Comparison of ENCODE assay signal across 8 cellular contexts in genomic region chr1:145281728-145282663, GRCh38. TPM values are rescaled to one million over a fixed set of nuclear protein-coding genes. Genes with fewer than 3 reads are reported as not detected.
DNase-seq lines count a peak whose midpoint lies in the region; ATAC-seq and TF ChIP-seq lines count a peak whose summit lies in the region.
"Not testable (repeated sequence)": the region's sequence is repeated elsewhere in the genome, so short reads cannot be mapped to it uniquely, and the experiment has no call there.

No MANE protein-coding gene starts in this region.

- H3K36me3 Mint-ChIP-seq in Calu3 (ENCODE audit: insufficient read depth, unreplicated experiment) = peaks cover 19% of the 10 kb centered on the region
- not testable (repeated sequence) for H3K36me3 Mint-ChIP-seq in H9 (ENCODE audit: insufficient read depth in 1 of 3, low read depth in 3 of 3); glutamatergic neuron (ENCODE audit: unreplicated experiment); natural killer cell

- H3K27me3 Mint-ChIP-seq in Calu3 (ENCODE audit: unreplicated experiment); H9 (ENCODE audit: low read depth); natural killer cell (ENCODE audit: low read depth in 2 of 2): not testable (repeated sequence)
- H3K27me3 Mint-ChIP-seq in glutamatergic neuron (ENCODE audit: unreplicated experiment) = peaks cover 11% of the 10 kb centered on the region

- not testable (repeated sequence) for H3K4me1 ChIP-seq in H9 (ENCODE audit: insufficient read depth, low read length); adipocyte (ENCODE audit: control insufficient read depth, insufficient read depth, low read length)

- not testable (repeated sequence) for H4K91ac ChIP-seq in H9 (ENCODE audit: insufficient read length, low read depth, low read length)

- CTCF ChIA-PET in Calu3 (lab: Charles Lee) = not testable (repeated sequence)

- not testable (repeated sequence) for H3T11ph ChIP-seq in H9 (ENCODE audit: low read length)

- H3K79me1 ChIP-seq in H9 (ENCODE audit: insufficient read depth, low read depth, low read length, poor library complexity, severe bottlenecking) = not testable (repeated sequence)

- intact Hi-C loops in Calu3 (cut with micrococcal nuclease; ENCODE audit: unreplicated experiment); natural killer cell (cut with micrococcal nuclease): not testable (repeated sequence)

- not testable (repeated sequence) for H3K4me1 Mint-ChIP-seq in Calu3 (ENCODE audit: low read depth, unreplicated experiment); H9; glutamatergic neuron (ENCODE audit: low read depth, unreplicated experiment)
- peaks cover 16 to 17% of the 10 kb centered on the region in 2 donors for H3K4me1 Mint-ChIP-seq in natural killer cell

- H3K27me3 ChIP-seq in H9 (ENCODE audit: insufficient read depth, low read length); adipocyte (replicated peaks; ENCODE audit: control insufficient read depth, insufficient read depth, low read length): not testable (repeated sequence)

- H2BK5ac ChIP-seq in H9 (ENCODE audit: insufficient read length, low read length) = not testable (repeated sequence)

- TF ChIP-seq CTCF in Calu3 (IDR thresholded peaks at IDR 0.05; ENCODE audit: unreplicated experiment); H9 (conservative IDR thresholded peaks at IDR 0.05); glutamatergic neuron (IDR thresholded peaks at IDR 0.05; ENCODE audit: partially characterized antibody, unreplicated experiment); natural killer cell (IDR thresholded peaks at IDR 0.05): not testable (repeated sequence)

- not testable (repeated sequence) for H3K27ac ChIP-seq in H9 (ENCODE audit: insufficient read length, low read depth, low read length)

- not testable (repeated sequence) for H2BK20ac ChIP-seq in H9 (ENCODE audit: low read depth, low read length, poor library complexity, severe bottlenecking)

- not testable (repeated sequence) for H3K4me2 ChIP-seq in H9 (ENCODE audit: insufficient read depth, insufficient read length, low read length)

- H4K20me1 ChIP-seq in H9 (ENCODE audit: control insufficient read depth, insufficient read depth, insufficient read length) = not testable (repeated sequence)

- H3K4me3 Mint-ChIP-seq in Calu3 (ENCODE audit: low read depth, unreplicated experiment) = peak overlapping the region; percentile 72
- H3K4me3 Mint-ChIP-seq in H9 = peak overlapping the region; percentile 61 to 81
- H3K4me3 Mint-ChIP-seq in glutamatergic neuron (ENCODE audit: unreplicated experiment) = peak overlapping the region; percentile 85
- H3K4me3 Mint-ChIP-seq in natural killer cell = peak overlapping the region; percentile 97

- DNase-seq in Calu3 (peak; percentile 36), adipocyte (ENCODE audit: low read depth) (peak; percentile 51)
- not testable (repeated sequence) for DNase-seq in H9; Jurkat, Clone E6-1 (ENCODE audit: low read depth, low spot score); glutamatergic neuron; natural killer cell
- DNase-seq in stimulated activated naive CD4-positive, alpha-beta T cell treated with Interleukin-2 at 50 U/mL for 16 hours (lab: John Stamatoyannopoulos, UW) = peak; percentile 2

- H3K79me2 ChIP-seq in H9 (ENCODE audit: insufficient read depth, low read length) = not testable (repeated sequence)

- H3K9me3 Mint-ChIP-seq in Calu3 (ENCODE audit: low read depth, unreplicated experiment); H9; glutamatergic neuron (ENCODE audit: unreplicated experiment); natural killer cell: not testable (repeated sequence)

- H4K8ac ChIP-seq in H9 (replicated peaks; ENCODE audit: insufficient read length, low read depth, low read length) = not testable (repeated sequence)

- H3K23ac ChIP-seq in H9 (ENCODE audit: insufficient read length, low read depth, low read length) = not testable (repeated sequence)

- H4K5ac ChIP-seq in H9 (ENCODE audit: insufficient read length, low read depth, low read length) = not testable (repeated sequence)

- H2BK120ac ChIP-seq in H9 (ENCODE audit: low read depth, low read length, poor library complexity, severe bottlenecking) = not testable (repeated sequence)

- not testable (repeated sequence) for H2BK15ac ChIP-seq in H9 (ENCODE audit: low read depth, low read length)

- not testable (repeated sequence) for H3K9me3 ChIP-seq in H9 (ENCODE audit: control insufficient read depth, low read depth, low read length); adipocyte (ENCODE audit: control insufficient read depth, low read length)

- H3K4me3 ChIP-seq in Jurkat, Clone E6-1 (ENCODE audit: low read length) = peak overlapping the region; percentile 35
- H3K4me3 ChIP-seq in adipocyte (ENCODE audit: low read length) = peak overlapping the region; percentile 79

- H2AFZ ChIP-seq in H9 (ENCODE audit: low read length) = not testable (repeated sequence)

- not testable (repeated sequence) for BruUV-seq in Calu3 (replicated peaks; lab: Mats Ljungman, UMichigan)

- not testable (repeated sequence) for H3K18ac ChIP-seq in H9 (ENCODE audit: insufficient read length, low read depth, low read length)

- not testable (repeated sequence) for H3K56ac ChIP-seq in H9 (ENCODE audit: insufficient read length, low read depth, low read length)

- WGBS in H9 (ENCODE audit: extremely low coverage, insufficient read length, low lambda C conversion rate) = no CpG with 5 or more reads among the region's 33 CpGs

- H3K27ac Mint-ChIP-seq in Calu3 (ENCODE audit: unreplicated experiment) (peak overlapping the region; percentile 97), H9 (peak overlapping the region; percentile 94 to 100 (median 98); a peak in 5 of 7 replicates), glutamatergic neuron (ENCODE audit: unreplicated experiment) (peak overlapping the region; percentile 55), natural killer cell (peak overlapping the region; percentile 95 to 97)

- H3K4ac ChIP-seq in H9 (ENCODE audit: low read depth, low read length) = not testable (repeated sequence)

- H2BK12ac ChIP-seq in H9 (ENCODE audit: insufficient read length, low read depth, low read length) = not testable (repeated sequence)

- not testable (repeated sequence) for H3K36me3 ChIP-seq in adipocyte (ENCODE audit: control insufficient read depth, insufficient read depth, low read length, severe bottlenecking)

- not testable (repeated sequence) for H2AK5ac ChIP-seq in H9 (ENCODE audit: insufficient read length, low read length)

- not testable (repeated sequence) for H3K14ac ChIP-seq in H9 (ENCODE audit: insufficient read depth, low read length)

- H3K23me2 ChIP-seq in H9 (ENCODE audit: insufficient read length, low read depth, low read length, poor library complexity, severe bottlenecking) = not testable (repeated sequence)

- ATAC-seq in activated CD4-positive, CD25-positive, alpha-beta regulatory T cell treated with anti-CD3 and anti-CD28 coated beads, Interleukin-2, amount 50 U/mL, for 24 hours = peak; percentile 3
- peak in 2 of 3 donors; percentile 14 to 15 for ATAC-seq in natural killer cell

- not testable (repeated sequence) for H3K9ac ChIP-seq in H9 (ENCODE audit: extremely low read depth, insufficient read length, low read length); adipocyte (ENCODE audit: low read length)

RNA-seq across cellular contexts. Expression of gene PPIAL4D, which starts 40.0 kb away (rescaled TPM):
- not detected in 2 replicates for total RNA-seq in Calu3 (2022)
- not detected in 2 replicates for total RNA-seq in H9 (2021)
- 12.1 TPM for polyA plus RNA-seq in Jurkat, Clone E6-1 (2012; ENCODE audit: insufficient read depth, insufficient read length)
- total RNA-seq in glutamatergic neuron (ENCODE audit: unreplicated experiment) = not detected
- total RNA-seq in natural killer cell = not detected
